In genomic region chr10:29583674-29584073, GRCh38 we compare ENCODE assay signal across 1 cellular context.
TF ChIP-seq lines count a peak whose summit lies in the region.

No MANE protein-coding gene starts in this region.

TF ChIP-seq in GM12878, 131 proteins besides CTCF, POLR2A, EP300 and RAD21 (continued from another document):
- TF ChIP-seq, protein P1, sequence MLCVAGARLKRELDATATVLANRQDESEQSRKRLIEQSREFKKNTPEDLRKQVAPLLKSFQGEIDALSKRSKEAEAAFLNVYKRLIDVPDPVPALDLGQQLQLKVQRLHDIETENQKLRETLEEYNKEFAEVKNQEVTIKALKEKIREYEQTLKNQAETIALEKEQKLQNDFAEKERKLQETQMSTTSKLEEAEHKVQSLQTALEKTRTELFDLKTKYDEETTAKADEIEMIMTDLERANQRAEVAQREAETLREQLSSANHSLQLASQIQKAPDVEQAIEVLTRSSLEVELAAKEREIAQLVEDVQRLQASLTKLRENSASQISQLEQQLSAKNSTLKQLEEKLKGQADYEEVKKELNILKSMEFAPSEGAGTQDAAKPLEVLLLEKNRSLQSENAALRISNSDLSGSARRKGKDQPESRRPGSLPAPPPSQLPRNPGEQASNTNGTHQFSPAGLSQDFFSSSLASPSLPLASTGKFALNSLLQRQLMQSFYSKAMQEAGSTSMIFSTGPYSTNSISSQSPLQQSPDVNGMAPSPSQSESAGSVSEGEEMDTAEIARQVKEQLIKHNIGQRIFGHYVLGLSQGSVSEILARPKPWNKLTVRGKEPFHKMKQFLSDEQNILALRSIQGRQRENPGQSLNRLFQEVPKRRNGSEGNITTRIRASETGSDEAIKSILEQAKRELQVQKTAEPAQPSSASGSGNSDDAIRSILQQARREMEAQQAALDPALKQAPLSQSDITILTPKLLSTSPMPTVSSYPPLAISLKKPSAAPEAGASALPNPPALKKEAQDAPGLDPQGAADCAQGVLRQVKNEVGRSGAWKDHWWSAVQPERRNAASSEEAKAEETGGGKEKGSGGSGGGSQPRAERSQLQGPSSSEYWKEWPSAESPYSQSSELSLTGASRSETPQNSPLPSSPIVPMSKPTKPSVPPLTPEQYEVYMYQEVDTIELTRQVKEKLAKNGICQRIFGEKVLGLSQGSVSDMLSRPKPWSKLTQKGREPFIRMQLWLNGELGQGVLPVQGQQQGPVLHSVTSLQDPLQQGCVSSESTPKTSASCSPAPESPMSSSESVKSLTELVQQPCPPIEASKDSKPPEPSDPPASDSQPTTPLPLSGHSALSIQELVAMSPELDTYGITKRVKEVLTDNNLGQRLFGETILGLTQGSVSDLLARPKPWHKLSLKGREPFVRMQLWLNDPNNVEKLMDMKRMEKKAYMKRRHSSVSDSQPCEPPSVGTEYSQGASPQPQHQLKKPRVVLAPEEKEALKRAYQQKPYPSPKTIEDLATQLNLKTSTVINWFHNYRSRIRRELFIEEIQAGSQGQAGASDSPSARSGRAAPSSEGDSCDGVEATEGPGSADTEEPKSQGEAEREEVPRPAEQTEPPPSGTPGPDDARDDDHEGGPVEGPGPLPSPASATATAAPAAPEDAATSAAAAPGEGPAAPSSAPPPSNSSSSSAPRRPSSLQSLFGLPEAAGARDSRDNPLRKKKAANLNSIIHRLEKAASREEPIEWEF (IDR thresholded peaks at IDR 0.05; ENCODE audit: insufficient replicate concordance, low read depth, low read length): no peak
- TF ChIP-seq BHLHE40 (IDR thresholded peaks at IDR 0.05; ENCODE audit: borderline replicate concordance in 1 of 2, low read depth in 2 of 2, low read length in 1 of 2): peak in 1 of 2 experiments; percentile 33; a peak in 1 of 4 replicates
- TF ChIP-seq SPI1 (IDR thresholded peaks at IDR 0.05; ENCODE audit: borderline replicate concordance, insufficient read depth, low read depth, low read length): no peak
- no peak for TF ChIP-seq EED (IDR thresholded peaks at IDR 0.05; ENCODE audit: low read depth)
- TF ChIP-seq, protein P2, sequence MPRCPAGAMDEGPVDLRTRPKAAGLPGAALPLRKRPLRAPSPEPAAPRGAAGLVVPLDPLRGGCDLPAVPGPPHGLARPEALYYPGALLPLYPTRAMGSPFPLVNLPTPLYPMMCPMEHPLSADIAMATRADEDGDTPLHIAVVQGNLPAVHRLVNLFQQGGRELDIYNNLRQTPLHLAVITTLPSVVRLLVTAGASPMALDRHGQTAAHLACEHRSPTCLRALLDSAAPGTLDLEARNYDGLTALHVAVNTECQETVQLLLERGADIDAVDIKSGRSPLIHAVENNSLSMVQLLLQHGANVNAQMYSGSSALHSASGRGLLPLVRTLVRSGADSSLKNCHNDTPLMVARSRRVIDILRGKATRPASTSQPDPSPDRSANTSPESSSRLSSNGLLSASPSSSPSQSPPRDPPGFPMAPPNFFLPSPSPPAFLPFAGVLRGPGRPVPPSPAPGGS (IDR thresholded peaks at IDR 0.05; ENCODE audit: borderline replicate concordance, insufficient read depth, low read depth, low read length, poor library complexity, severe bottlenecking): no peak
- TF ChIP-seq HDAC6 (IDR thresholded peaks at IDR 0.05; ENCODE audit: unreplicated experiment): no peak
- no peak for TF ChIP-seq IKZF2 (IDR thresholded peaks at IDR 0.05)
